Comparison of ENCODE assay signal across 13 cellular contexts in the genomic region with DNA sequence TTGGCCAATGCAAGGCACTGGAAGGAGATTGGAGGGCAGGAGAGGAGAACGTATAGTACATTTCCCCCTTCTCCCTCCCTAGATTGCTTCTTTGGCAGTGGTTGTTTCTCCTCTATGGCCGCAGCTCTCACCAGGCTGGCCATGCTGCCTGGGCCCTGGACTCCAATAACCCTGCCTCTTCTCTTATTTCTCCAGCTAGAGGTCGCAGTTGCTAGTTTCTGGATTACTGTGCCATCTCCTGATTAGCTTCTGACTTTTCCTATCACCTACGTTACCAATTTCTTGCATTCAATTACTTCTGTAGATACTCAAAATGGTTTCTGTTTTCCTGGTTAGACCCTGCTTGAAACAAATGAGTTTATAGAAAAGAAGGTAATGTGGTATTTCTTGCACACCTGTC. TPM values are rescaled to one million over a fixed set of nuclear protein-coding genes. Genes with fewer than 3 reads are reported as not detected.
DNase-seq lines count a peak whose midpoint lies in the region; ATAC-seq and TF ChIP-seq lines count a peak whose summit lies in the region.
"Had no signal": no experiment of that assay in that cellular context is flagged by ENCODE, and none has a peak within 500 bp of the region (broad histone marks: within the 10 kb centered on the region; RNA-seq: fewer than 3 reads in every experiment).

No MANE protein-coding gene starts in this region.

- H3K36me3 Mint-ChIP-seq in MCF 10A (ENCODE audit: insufficient read depth, unreplicated experiment) (no peaks in the 10 kb centered on the region), CD14-positive monocyte (no peaks in the 10 kb centered on the region)
- no peaks in the 10 kb centered on the region for H3K36me3 Mint-ChIP-seq in activated T-cell treated with anti-CD3 and anti-CD28 coated beads, Interleukin-2, amount 50 U/mL, for 4 hours (ENCODE audit: insufficient read depth)
- H3K36me3 Mint-ChIP-seq: activated naive CD8-positive, alpha-beta T cell had no signal

- TF ChIP-seq CTCF in MCF 10A (IDR thresholded peaks at IDR 0.05; ENCODE audit: unreplicated experiment), result no peak
- no peak for TF ChIP-seq CTCF in breast epithelium (IDR thresholded peaks at IDR 0.05)
- peak; percentile 33 for TF ChIP-seq CTCF in fibroblast of villous mesenchyme (IDR thresholded peaks at IDR 0.05; ENCODE audit: insufficient read depth, low read depth, low read length)
- TF ChIP-seq CTCF in transverse colon (IDR thresholded peaks at IDR 0.05), result no peak
- TF ChIP-seq CTCF in CD14-positive monocyte (IDR thresholded peaks at IDR 0.05), result no peak

- H3K4me3 ChIP-seq in breast epithelium, result no peak overlapping the region
- no peak overlapping the region for H3K4me3 ChIP-seq in fibroblast of villous mesenchyme (ENCODE audit: low read depth, low read length)
- no peak overlapping the region for H3K4me3 ChIP-seq in transverse colon
- H3K4me3 ChIP-seq: tibial nerve had no signal

- DNase-seq in MCF 10A (ENCODE audit: unreplicated experiment) (peak; percentile 18), breast epithelium (ENCODE audit: low spot score in 2 of 2) (no peak), OCI-M1 (lab: John Stamatoyannopoulos, UW) (peak; percentile 32), fibroblast of villous mesenchyme (ENCODE audit: low read depth) (no peak), transverse colon (no peak), nucleus accumbens (lab: John Stamatoyannopoulos, UW) (no peak), CD14-positive monocyte (ENCODE audit: low spot score) (no peak)
- no peak for DNase-seq in activated T-cell treated with anti-CD3 and anti-CD28 coated beads, Interleukin-2, amount 50 U/mL, for 4 hours
- DNase-seq: ACHN; activated CD8-positive, alpha-beta memory T cell treated with anti-CD3 and anti-CD28 coated beads for 24 hours; nephron progenitor cell had no signal

- H3K4me1 Mint-ChIP-seq in MCF 10A (ENCODE audit: insufficient read depth, unreplicated experiment), result peaks cover 12% of the 10 kb centered on the region
- H3K4me1 Mint-ChIP-seq in activated T-cell treated with anti-CD3 and anti-CD28 coated beads, Interleukin-2, amount 50 U/mL, for 4 hours (ENCODE audit: low read depth), result peaks cover 15% of the 10 kb centered on the region
- peaks cover 18% of the 10 kb centered on the region for H3K4me1 Mint-ChIP-seq in CD14-positive monocyte

- ATAC-seq in activated T-cell treated with anti-CD3 and anti-CD28 coated beads, Interleukin-2, amount 50 U/mL, for 4 hours, result no peak

- BruUV-seq in MCF 10A (replicated peaks; lab: Mats Ljungman, UMichigan), result no TSS peak

- H3K27ac Mint-ChIP-seq in MCF 10A (ENCODE audit: low read depth, unreplicated experiment), result no peak overlapping the region
- H3K27ac Mint-ChIP-seq in CD14-positive monocyte, result no peak overlapping the region
- H3K27ac Mint-ChIP-seq: activated naive CD8-positive, alpha-beta T cell; nephron progenitor cell had no signal

- in situ Hi-C loops in transverse colon (cut with MboI; ENCODE audit: low pct_ligation_motif_present in 1 of 4, low pct_unique_long_range_greater_than_20kb in 1 of 4, low sequenced_read_pairs in 3 of 4), result no loop called here

- no peak for TF ChIP-seq EP300 in transverse colon (IDR thresholded peaks at IDR 0.05; ENCODE audit: low read depth)

- no peak overlapping the region for H3K27ac ChIP-seq in breast epithelium
- H3K27ac ChIP-seq in transverse colon, result peak overlapping the region; percentile 92 to 97 (median 96)
- H3K27ac ChIP-seq: tibial nerve had no signal

- 79 to 85% methylated on average over 4 of the region's 4 CpGs for WGBS in transverse colon (ENCODE audit: low coverage in 1 of 2), 2 donors

- intact Hi-C loops in MCF 10A (cut with micrococcal nuclease), result no loop called here
- intact Hi-C loops in breast epithelium (cut with DNase I; ENCODE audit: low total_unique reads), result no loop called here
- intact Hi-C loops in transverse colon (cut with DNase I; ENCODE audit: low total_unique reads), result no loop called here
- intact Hi-C loops in CD14-positive monocyte (cut with micrococcal nuclease), result no loop called here

- POLR2A ChIA-PET in MCF 10A (lab: Yijun Ruan, JAX), result interaction anchor here (1.3 to 1.9 kb wide), 3 partner anchors 189 to 221 kb away, joined by 3 to 7 read pairs (median 3); no protein-coding TSS in a partner anchor

- no peak overlapping the region for H3K4me3 Mint-ChIP-seq in MCF 10A (ENCODE audit: unreplicated experiment)
- H3K4me3 Mint-ChIP-seq in activated T-cell treated with anti-CD3 and anti-CD28 coated beads, Interleukin-2, amount 50 U/mL, for 4 hours, result no peak overlapping the region
- no peak overlapping the region for H3K4me3 Mint-ChIP-seq in CD14-positive monocyte
- H3K4me3 Mint-ChIP-seq: activated naive CD8-positive, alpha-beta T cell had no signal

- no peak for TF ChIP-seq POLR2A in breast epithelium (IDR thresholded peaks at IDR 0.05)
- no peak for TF ChIP-seq POLR2A in transverse colon (IDR thresholded peaks at IDR 0.05)

- H3K36me3 ChIP-seq in breast epithelium, result no peaks in the 10 kb centered on the region
- H3K36me3 ChIP-seq in transverse colon, result no peaks in the 10 kb centered on the region
- H3K36me3 ChIP-seq: tibial nerve had no signal

- H3K27me3 Mint-ChIP-seq in MCF 10A (ENCODE audit: insufficient read depth, unreplicated experiment) (no peaks in the 10 kb centered on the region), CD14-positive monocyte (ENCODE audit: low read depth in 3 of 3) (peaks cover 0 to 8% (median 7%) of the 10 kb centered on the region in 3 donors)
- peaks cover 28% of the 10 kb centered on the region for H3K27me3 Mint-ChIP-seq in activated T-cell treated with anti-CD3 and anti-CD28 coated beads, Interleukin-2, amount 50 U/mL, for 4 hours (ENCODE audit: low read depth)

- CTCF ChIA-PET in MCF 10A (lab: Yijun Ruan, JAX), result interaction anchor here (0.6 to 5.0 kb wide), 7 partner anchors 17 to 220 kb away, joined by 3 to 46 read pairs (median 3); no protein-coding TSS in a partner anchor

- no peaks in the 10 kb centered on the region for H3K4me1 ChIP-seq in breast epithelium
- peaks cover 0 to 25% (median 12%) of the 10 kb centered on the region in 4 donors for H3K4me1 ChIP-seq in transverse colon

- no peaks in the 10 kb centered on the region for H3K9me3 Mint-ChIP-seq in MCF 10A (ENCODE audit: unreplicated experiment)
- H3K9me3 Mint-ChIP-seq in activated T-cell treated with anti-CD3 and anti-CD28 coated beads, Interleukin-2, amount 50 U/mL, for 4 hours, result no peaks in the 10 kb centered on the region
- H3K9me3 Mint-ChIP-seq in CD14-positive monocyte, result no peaks in the 10 kb centered on the region
- H3K9me3 Mint-ChIP-seq: nephron progenitor cell had no signal

- H3K27me3 ChIP-seq in breast epithelium (no peaks in the 10 kb centered on the region), transverse colon (no peaks in the 10 kb centered on the region)
- H3K27me3 ChIP-seq: tibial nerve had no signal

- H3K9me3 ChIP-seq in breast epithelium (no peaks in the 10 kb centered on the region), transverse colon (no peaks in the 10 kb centered on the region)
- H3K9me3 ChIP-seq: tibial nerve had no signal

RNA-seq across cellular contexts. Expression of a gene that starts 2.4 kb away (rescaled TPM):
- total RNA-seq in MCF 10A (2022) (6.6 and 8.9 TPM in 2 replicates), breast epithelium (10 to 100 TPM; 13.0 to 18.4 (median 13.4) TPM), fibroblast of villous mesenchyme (12.9 and 31.5 TPM in 2 replicates), transverse colon (10 to 100 TPM; 21.7 to 72.8 (median 47.7) TPM)
- 10 to 100 TPM in 1 of 3 donors, 1 to 10 TPM in 2; 8.2 to 10.4 (median 9.3) TPM for total RNA-seq in activated T-cell treated with anti-CD3 and anti-CD28 coated beads, Interleukin-2, amount 50 U/mL, for 4 hours
- 1 to 10 TPM; 1.9 TPM for polyA plus RNA-seq in CD14-positive monocyte

Comparison
In these comparisons a context has a peak if more than half of its experiments do, and no peak if none do; other contexts are left out.
1. DNase-seq: peak in MCF 10A (single experiment) and OCI-M1 (single experiment); none in breast epithelium (0 of 2), fibroblast of villous mesenchyme (single experiment), transverse colon (single experiment), activated T-cell treated with anti-CD3 and anti-CD28 coated beads, Interleukin-2, amount 50 U/mL, for 4 hours (single experiment), nucleus accumbens (0 of 56) and CD14-positive monocyte (single experiment).
2. H3K27ac ChIP-seq: peak in transverse colon (4 of 4); none in breast epithelium (0 of 2).